8 cellular contexts compared by ENCODE assay signal in the genomic region with DNA sequence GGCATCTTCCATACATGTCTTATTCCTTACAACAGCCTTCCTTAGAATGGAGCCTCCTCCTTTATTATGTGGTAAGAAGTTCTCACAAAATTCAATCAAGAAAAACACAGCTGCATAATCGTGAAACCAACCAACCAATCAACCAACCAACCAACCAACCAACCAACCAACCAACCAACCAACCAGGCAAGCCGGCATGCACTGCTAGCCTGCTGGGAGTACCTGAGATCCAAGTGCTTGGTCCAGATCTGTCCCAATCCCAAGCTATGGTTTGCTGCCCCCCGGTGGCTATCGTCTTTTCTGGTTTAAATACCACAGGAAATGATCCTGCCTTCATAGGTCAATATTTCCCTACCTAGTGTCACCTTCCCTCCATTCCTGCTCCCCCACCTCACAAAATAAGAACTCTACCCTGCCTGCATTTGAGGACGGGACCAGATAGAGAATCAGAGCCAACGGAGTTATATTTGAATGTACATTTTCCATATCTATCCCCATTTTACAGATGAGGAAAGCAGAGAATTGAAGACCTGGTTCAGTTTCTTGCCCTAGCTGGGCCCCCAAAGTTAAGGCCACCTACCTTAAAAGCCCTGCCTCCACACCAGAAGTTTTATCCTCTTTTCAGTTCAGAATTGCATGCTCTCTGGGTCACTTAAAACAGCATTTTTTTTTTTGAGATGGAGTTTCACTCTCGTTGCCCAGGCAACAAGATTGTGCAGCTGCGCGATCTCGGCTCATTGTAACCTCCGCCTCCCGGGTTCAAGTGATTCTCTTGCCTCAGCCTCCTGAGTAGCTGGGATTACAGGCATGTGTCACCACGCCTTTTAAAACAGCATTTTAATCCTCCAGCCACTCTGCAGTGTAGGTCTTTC. TPM values are rescaled to one million over a fixed set of nuclear protein-coding genes. Genes with fewer than 3 reads are reported as not detected.
A peak's percentile ranks its signal among the peaks of the same experiment; 100 is the strongest.
DNase-seq lines count a peak whose midpoint lies in the region; ATAC-seq, FAIRE-seq and TF ChIP-seq lines count a peak whose summit lies in the region.
"Had no signal": no experiment of that assay in that cellular context is flagged by ENCODE, and none has a peak within 500 bp of the region (broad histone marks: within the 10 kb centered on the region; RNA-seq: fewer than 3 reads in every experiment).

No MANE protein-coding gene starts in this region.

- no peak overlapping the region for H3K4me3 ChIP-seq in LNCaP clone FGC (ENCODE audit: low read depth, low read length)

- no peaks in the 10 kb centered on the region for H3K36me3 Mint-ChIP-seq in MCF 10A (ENCODE audit: insufficient read depth, unreplicated experiment)
- H3K36me3 Mint-ChIP-seq: activated naive CD4-positive, alpha-beta T cell treated with anti-CD3 and anti-CD28 coated beads, Interleukin-2, amount 50 U/mL, for 24 hours had no signal

- peaks cover 18% of the 10 kb centered on the region for H3K4me1 Mint-ChIP-seq in MCF 10A (ENCODE audit: insufficient read depth, unreplicated experiment)

- POLR2A ChIA-PET in MCF 10A (lab: Yijun Ruan, JAX), result interaction anchor here (1.0 kb wide), 1 partner anchor 110 kb away, joined by 5 read pairs; no protein-coding TSS in a partner anchor

- TF ChIP-seq CTCF in LNCaP clone FGC (IDR thresholded peaks at IDR 0.05; ENCODE audit: control insufficient read depth, extremely low read depth, insufficient read depth), result peak; percentile 84
- peak; percentile 71 for TF ChIP-seq CTCF in MCF 10A (IDR thresholded peaks at IDR 0.05; ENCODE audit: unreplicated experiment)

- no peak for ATAC-seq in HG03520 (IDR thresholded peaks at IDR 0.05; ENCODE audit: unreplicated experiment)

- in situ Hi-C loops in SK-MEL-5 (cut with HindIII; ENCODE audit: low pct_unique_long_range_greater_than_20kb, low sequenced_read_pairs), result no loop called here

- BruUV-seq in MCF 10A (replicated peaks; lab: Mats Ljungman, UMichigan), result no TSS peak

- intact Hi-C loops in MCF 10A (cut with micrococcal nuclease), result loop anchor here (1.0 to 2.0 kb wide), 5 partner anchors 34 to 301 kb away; no protein-coding TSS in a partner anchor

- peak; percentile 28 for FAIRE-seq in G401.6 (lab: Jason Lieb, UNC)

- H3K27ac Mint-ChIP-seq in MCF 10A (ENCODE audit: low read depth, unreplicated experiment), result no peak overlapping the region
- H3K27ac Mint-ChIP-seq: activated naive CD4-positive, alpha-beta T cell treated with anti-CD3 and anti-CD28 coated beads, Interleukin-2, amount 50 U/mL, for 24 hours had no signal

- H3K4me3 Mint-ChIP-seq in MCF 10A (ENCODE audit: unreplicated experiment), result no peak overlapping the region
- H3K4me3 Mint-ChIP-seq: activated naive CD4-positive, alpha-beta T cell treated with anti-CD3 and anti-CD28 coated beads, Interleukin-2, amount 50 U/mL, for 24 hours had no signal

- no peaks in the 10 kb centered on the region for H3K27me3 Mint-ChIP-seq in MCF 10A (ENCODE audit: insufficient read depth, unreplicated experiment)
- H3K27me3 Mint-ChIP-seq: activated naive CD4-positive, alpha-beta T cell treated with anti-CD3 and anti-CD28 coated beads, Interleukin-2, amount 50 U/mL, for 24 hours had no signal

- peak; percentile 43 for DNase-seq in LNCaP clone FGC (ENCODE audit: low read depth)
- peak; percentile 84 for DNase-seq in SK-MEL-5 (ENCODE audit: low read depth, low spot score)
- peak; percentile 82 for DNase-seq in MCF 10A (ENCODE audit: unreplicated experiment)
- peak; percentile 86 for DNase-seq in islet precursor cell
- DNase-seq in stimulated activated CD4-positive, alpha-beta T cell treated with anti-CD3 and anti-CD28 coated beads, TNF-alpha, amount 100 ng/mL, for 48 hours (ENCODE audit: low read depth in 3 of 3), result peak; percentile 36 to 40 (median 37)

- CTCF ChIA-PET in MCF 10A (lab: Yijun Ruan, JAX), result interaction anchor here (0.5 to 4.6 kb wide), 29 partner anchors 14 to 226 kb away, joined by 3 to 25 read pairs (median 4); no protein-coding TSS in a partner anchor

- no peaks in the 10 kb centered on the region for H3K9me3 Mint-ChIP-seq in MCF 10A (ENCODE audit: unreplicated experiment)
- H3K9me3 Mint-ChIP-seq: activated naive CD4-positive, alpha-beta T cell treated with anti-CD3 and anti-CD28 coated beads, Interleukin-2, amount 50 U/mL, for 24 hours had no signal

RNA-seq across cellular contexts. Expression of a gene that starts 27.1 kb away (rescaled TPM):
- not detected in 2 replicates for total RNA-seq in SK-MEL-5 (2014; rRNA removed; shearing (Covaris generic))
- not detected in 2 replicates for polyA plus RNA-seq in SK-MEL-5 (2015; cell fraction: cytosol; rRNA removed)
- 0.11 TPM in 1 of 2 replicates, not detected in the other for polyA plus RNA-seq in SK-MEL-5 (2015; cell fraction: nucleus; rRNA removed)
- total RNA-seq in MCF 10A (2022), result 0.09 TPM in 1 of 2 replicates, not detected in the other

RNA-seq across cellular contexts. Expression of a gene that starts 46.2 kb away (rescaled TPM):
- total RNA-seq in SK-MEL-5 (2014; rRNA removed; shearing (Covaris generic)), result 65.0 and 68.0 TPM in 2 replicates
- polyA plus RNA-seq in SK-MEL-5 (2015; cell fraction: cytosol; rRNA removed), result 182 and 191 TPM in 2 replicates
- 45.7 and 54.2 TPM in 2 replicates for polyA plus RNA-seq in SK-MEL-5 (2015; cell fraction: nucleus; rRNA removed)
- 407 and 489 TPM in 2 replicates for total RNA-seq in MCF 10A (2022)
